ENCODE assay signal across 2 cellular contexts in the genomic region with DNA sequence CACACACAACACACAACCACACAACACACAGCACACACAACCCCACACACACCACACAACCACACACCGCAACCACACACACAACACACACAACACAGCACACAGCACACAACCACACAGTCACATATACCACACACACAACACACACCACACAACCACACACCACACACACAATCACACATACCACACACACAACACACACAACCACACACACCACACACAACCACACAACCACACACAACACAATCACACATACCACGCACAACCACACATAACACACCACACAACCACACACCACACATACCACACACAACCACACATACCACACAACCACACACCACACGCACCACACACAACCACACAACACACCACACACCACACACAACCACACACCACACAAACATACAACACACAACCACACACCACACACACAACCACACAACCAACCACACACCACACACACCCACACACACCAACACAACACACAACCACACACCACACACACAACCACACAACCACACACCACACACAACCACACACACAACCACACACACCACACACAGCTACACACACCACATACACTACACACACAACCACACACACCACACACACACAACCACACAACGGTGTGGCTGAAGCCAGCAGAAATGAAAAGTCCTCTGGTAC.
TF ChIP-seq lines count a peak whose summit lies in the region.

No MANE protein-coding gene starts in this region.

TF ChIP-seq in IMR-90, 13 proteins besides CTCF, POLR2A, EP300 and RAD21:
- no peak for TF ChIP-seq CHD1 (IDR thresholded peaks at IDR 0.05; ENCODE audit: low read depth, low read length)
- no peak for TF ChIP-seq MXI1 (IDR thresholded peaks at IDR 0.05; ENCODE audit: borderline replicate concordance, low read depth, low read length)
- TF ChIP-seq CEBPB (IDR thresholded peaks at IDR 0.05; ENCODE audit: low read depth, low read length) = no peak
- TF ChIP-seq, protein P1, sequence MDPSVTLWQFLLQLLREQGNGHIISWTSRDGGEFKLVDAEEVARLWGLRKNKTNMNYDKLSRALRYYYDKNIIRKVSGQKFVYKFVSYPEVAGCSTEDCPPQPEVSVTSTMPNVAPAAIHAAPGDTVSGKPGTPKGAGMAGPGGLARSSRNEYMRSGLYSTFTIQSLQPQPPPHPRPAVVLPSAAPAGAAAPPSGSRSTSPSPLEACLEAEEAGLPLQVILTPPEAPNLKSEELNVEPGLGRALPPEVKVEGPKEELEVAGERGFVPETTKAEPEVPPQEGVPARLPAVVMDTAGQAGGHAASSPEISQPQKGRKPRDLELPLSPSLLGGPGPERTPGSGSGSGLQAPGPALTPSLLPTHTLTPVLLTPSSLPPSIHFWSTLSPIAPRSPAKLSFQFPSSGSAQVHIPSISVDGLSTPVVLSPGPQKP (IDR thresholded peaks at IDR 0.05; ENCODE audit: borderline replicate concordance, low read depth, low read length) = no peak
- TF ChIP-seq RFX5 (IDR thresholded peaks at IDR 0.05; ENCODE audit: low read depth, low read length) = no peak
- TF ChIP-seq SMC3 (IDR thresholded peaks at IDR 0.05; ENCODE audit: low read depth, low read length) = no peak
- no peak for TF ChIP-seq FOS (IDR thresholded peaks at IDR 0.05; ENCODE audit: low read depth, low read length)
- no peak for TF ChIP-seq USF2 (IDR thresholded peaks at IDR 0.05; ENCODE audit: low read depth, low read length)
- TF ChIP-seq RCOR1 (IDR thresholded peaks at IDR 0.05; ENCODE audit: insufficient replicate concordance, low read length) = no peak
- TF ChIP-seq NFE2L2 (IDR thresholded peaks at IDR 0.05; ENCODE audit: low read depth, low read length) = no peak
- no peak for TF ChIP-seq BHLHE40 (IDR thresholded peaks at IDR 0.05; ENCODE audit: low read depth, low read length)
- TF ChIP-seq MAFK (IDR thresholded peaks at IDR 0.05; ENCODE audit: low read depth, low read length) = no peak
- TF ChIP-seq MAZ (IDR thresholded peaks at IDR 0.05; ENCODE audit: borderline replicate concordance, low read depth, low read length) = no peak

TF ChIP-seq in K562, 482 proteins besides CTCF, POLR2A, EP300 and RAD21 (continues in another document):
- TF ChIP-seq PBX2 (CRISPR knock-in tag; IDR thresholded peaks at IDR 0.05; ENCODE audit: low read depth) = no peak
- no peak for TF ChIP-seq PBX2 (tag; conservative IDR thresholded peaks at IDR 0.05; ENCODE audit: low read depth)
- TF ChIP-seq ZC3H4 (CRISPR knock-in tag; IDR thresholded peaks at IDR 0.05; ENCODE audit: borderline replicate concordance) = 0 out of 2 replicates have a peak, but pooled peaks have one; percentile 69
- peak in 1 of 2 experiments; percentile 31; a peak in 1 of 4 replicates for TF ChIP-seq CSDE1 (IDR thresholded peaks at IDR 0.05)
- TF ChIP-seq ZNF212 (CRISPR knock-in tag; IDR thresholded peaks at IDR 0.05) = no peak
- TF ChIP-seq HDAC1 (IDR thresholded peaks at IDR 0.05) = peak in 1 of 2 experiments; percentile 51; a peak in 1 of 4 replicates
- TF ChIP-seq, protein P2, sequence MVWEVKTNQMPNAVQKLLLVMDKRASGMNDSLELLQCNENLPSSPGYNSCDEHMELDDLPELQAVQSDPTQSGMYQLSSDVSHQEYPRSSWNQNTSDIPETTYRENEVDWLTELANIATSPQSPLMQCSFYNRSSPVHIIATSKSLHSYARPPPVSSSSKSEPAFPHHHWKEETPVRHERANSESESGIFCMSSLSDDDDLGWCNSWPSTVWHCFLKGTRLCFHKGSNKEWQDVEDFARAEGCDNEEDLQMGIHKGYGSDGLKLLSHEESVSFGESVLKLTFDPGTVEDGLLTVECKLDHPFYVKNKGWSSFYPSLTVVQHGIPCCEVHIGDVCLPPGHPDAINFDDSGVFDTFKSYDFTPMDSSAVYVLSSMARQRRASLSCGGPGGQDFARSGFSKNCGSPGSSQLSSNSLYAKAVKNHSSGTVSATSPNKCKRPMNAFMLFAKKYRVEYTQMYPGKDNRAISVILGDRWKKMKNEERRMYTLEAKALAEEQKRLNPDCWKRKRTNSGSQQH (CRISPR knock-in tag; IDR thresholded peaks at IDR 0.05) = peak; percentile 16; the same call in 1 of the 2 replicates
- peak; percentile 72; the same call in 1 of the 2 replicates for TF ChIP-seq NKRF (IDR thresholded peaks at IDR 0.05; ENCODE audit: borderline replicate concordance)
- TF ChIP-seq SMARCA5 (IDR thresholded peaks at IDR 0.05) = peak; percentile 89
- TF ChIP-seq ZNF143 (CRISPR knock-in tag; IDR thresholded peaks at IDR 0.05) = peak; percentile 56; the same call in 1 of the 2 replicates
- TF ChIP-seq TARDBP (IDR thresholded peaks at IDR 0.05) = no peak
- peak; percentile 27; the same call in 1 of the 2 replicates for TF ChIP-seq PHB2 (IDR thresholded peaks at IDR 0.05; ENCODE audit: low read depth)
- TF ChIP-seq ZNF431 (CRISPR knock-in tag; IDR thresholded peaks at IDR 0.05) = peak; percentile 39; the same call in 1 of the 2 replicates
- peak; percentile 16 for TF ChIP-seq ZBTB26 (CRISPR knock-in tag; IDR thresholded peaks at IDR 0.05)
- TF ChIP-seq TCFL5 (CRISPR knock-in tag; conservative IDR thresholded peaks at IDR 0.05) = no peak
- peak; percentile 55 to 75; a peak in 3 of 4 replicates for TF ChIP-seq TRIM24 (IDR thresholded peaks at IDR 0.05)
- no peak for TF ChIP-seq TAF9B (IDR thresholded peaks at IDR 0.05; ENCODE audit: partially characterized antibody)
- peak; percentile 52; the same call in 1 of the 2 replicates for TF ChIP-seq HDAC6 (IDR thresholded peaks at IDR 0.05; ENCODE audit: low read depth, low read length)
- TF ChIP-seq ZBTB43 (CRISPR knock-in tag; IDR thresholded peaks at IDR 0.05) = peak; percentile 33; the same call in 1 of the 2 replicates
- peak; percentile 94 for TF ChIP-seq CBX1 (IDR thresholded peaks at IDR 0.05; ENCODE audit: low read depth)
- 0 out of 2 replicates have a peak, but pooled peaks have one; percentile 2 for TF ChIP-seq STAG1 (CRISPR knock-in tag; IDR thresholded peaks at IDR 0.05; ENCODE audit: borderline replicate concordance)
- no peak for TF ChIP-seq FOXA1 (IDR thresholded peaks at IDR 0.05; ENCODE audit: borderline replicate concordance)
- TF ChIP-seq NFIC (IDR thresholded peaks at IDR 0.05) = 0 out of 2 replicates have a peak, but pooled peaks have one; percentile 4
- peak; percentile 88 for TF ChIP-seq PHF20 (IDR thresholded peaks at IDR 0.05; ENCODE audit: partially characterized antibody)
- TF ChIP-seq RFX5 (IDR thresholded peaks at IDR 0.05; ENCODE audit: low read depth, low read length) = no peak
- TF ChIP-seq GATAD2A (IDR thresholded peaks at IDR 0.05) = 0 out of 2 replicates have a peak, but pooled peaks have one; percentile 19
- TF ChIP-seq MEF2D (tag; conservative IDR thresholded peaks at IDR 0.05; ENCODE audit: low read depth) = peak; percentile 59; the same call in 1 of the 2 replicates
- peak; percentile 32; the same call in 1 of the 2 replicates for TF ChIP-seq DPF2 (IDR thresholded peaks at IDR 0.05)
- peak; percentile 68; the same call in 1 of the 2 replicates for TF ChIP-seq ELF4 (CRISPR knock-in tag; IDR thresholded peaks at IDR 0.05)
- peak in 1 of 2 experiments; percentile 80; a peak in 1 of 4 replicates for TF ChIP-seq ARNT (IDR thresholded peaks at IDR 0.05)
- TF ChIP-seq ELF1 (tag; IDR thresholded peaks at IDR 0.05) = no peak
- TF ChIP-seq CHCHD3 (CRISPR knock-in tag; IDR thresholded peaks at IDR 0.05) = no peak
- TF ChIP-seq XRCC5 (IDR thresholded peaks at IDR 0.05; ENCODE audit: low read depth, low read length) = peak; percentile 65; the same call in 1 of the 2 replicates
- TF ChIP-seq, protein P3, sequence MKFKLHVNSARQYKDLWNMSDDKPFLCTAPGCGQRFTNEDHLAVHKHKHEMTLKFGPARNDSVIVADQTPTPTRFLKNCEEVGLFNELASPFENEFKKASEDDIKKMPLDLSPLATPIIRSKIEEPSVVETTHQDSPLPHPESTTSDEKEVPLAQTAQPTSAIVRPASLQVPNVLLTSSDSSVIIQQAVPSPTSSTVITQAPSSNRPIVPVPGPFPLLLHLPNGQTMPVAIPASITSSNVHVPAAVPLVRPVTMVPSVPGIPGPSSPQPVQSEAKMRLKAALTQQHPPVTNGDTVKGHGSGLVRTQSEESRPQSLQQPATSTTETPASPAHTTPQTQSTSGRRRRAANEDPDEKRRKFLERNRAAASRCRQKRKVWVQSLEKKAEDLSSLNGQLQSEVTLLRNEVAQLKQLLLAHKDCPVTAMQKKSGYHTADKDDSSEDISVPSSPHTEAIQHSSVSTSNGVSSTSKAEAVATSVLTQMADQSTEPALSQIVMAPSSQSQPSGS (CRISPR knock-in tag; IDR thresholded peaks at IDR 0.05) = no peak
- TF ChIP-seq, protein P4, sequence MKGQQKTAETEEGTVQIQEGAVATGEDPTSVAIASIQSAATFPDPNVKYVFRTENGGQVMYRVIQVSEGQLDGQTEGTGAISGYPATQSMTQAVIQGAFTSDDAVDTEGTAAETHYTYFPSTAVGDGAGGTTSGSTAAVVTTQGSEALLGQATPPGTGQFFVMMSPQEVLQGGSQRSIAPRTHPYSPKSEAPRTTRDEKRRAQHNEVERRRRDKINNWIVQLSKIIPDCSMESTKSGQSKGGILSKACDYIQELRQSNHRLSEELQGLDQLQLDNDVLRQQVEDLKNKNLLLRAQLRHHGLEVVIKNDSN (CRISPR knock-in tag; IDR thresholded peaks at IDR 0.05) = 0 out of 2 replicates have a peak, but pooled peaks have one; percentile 6
- peak in 1 of 2 experiments; percentile 6; a peak in 2 of 4 replicates for TF ChIP-seq KDM1A (IDR thresholded peaks at IDR 0.05)
- TF ChIP-seq ZNF512 (tag; IDR thresholded peaks at IDR 0.05) = no peak
- TF ChIP-seq RBM15 (IDR thresholded peaks at IDR 0.05; ENCODE audit: insufficient read depth, low read length) = peak; percentile 59; the same call in 1 of the 2 replicates
- TF ChIP-seq BRD4 (IDR thresholded peaks at IDR 0.05) = peak; percentile 33; the same call in 1 of the 2 replicates
- TF ChIP-seq, protein P5, sequence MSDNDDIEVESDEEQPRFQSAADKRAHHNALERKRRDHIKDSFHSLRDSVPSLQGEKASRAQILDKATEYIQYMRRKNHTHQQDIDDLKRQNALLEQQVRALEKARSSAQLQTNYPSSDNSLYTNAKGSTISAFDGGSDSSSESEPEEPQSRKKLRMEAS (CRISPR knock-in tag; IDR thresholded peaks at IDR 0.05) = peak; percentile 23; the same call in 1 of the 2 replicates
